1 cellular context compared by ENCODE assay signal in genomic region chr2:85951351-85952067, GRCh38.
A peak's percentile ranks its signal among the peaks of the same experiment; 100 is the strongest.
TF ChIP-seq lines count a peak whose summit lies in the region.

No MANE protein-coding gene starts in this region.

TF ChIP-seq in HepG2, 621 proteins besides CTCF, POLR2A, EP300 and RAD21 (continued from another document and continues in another):
- TF ChIP-seq ZBED4 (CRISPR knock-in tag; IDR thresholded peaks at IDR 0.05; ENCODE audit: borderline replicate concordance) (no peak), TOPORS (CRISPR knock-in tag; IDR thresholded peaks at IDR 0.05) (no peak), SMC3 (IDR thresholded peaks at IDR 0.05; ENCODE audit: low read length) (peak; percentile 10; the same call in 1 of the 2 replicates), ZNF572 (CRISPR knock-in tag; IDR thresholded peaks at IDR 0.05) (no peak), ZFP41 (CRISPR knock-in tag; IDR thresholded peaks at IDR 0.05; ENCODE audit: borderline replicate concordance) (no peak), CEBPG (CRISPR knock-in tag; IDR thresholded peaks at IDR 0.05) (peak; percentile 93), ZBTB25 (CRISPR knock-in tag; IDR thresholded peaks at IDR 0.05) (no peak), XBP1 (CRISPR knock-in tag; IDR thresholded peaks at IDR 0.05) (no peak), NRL (CRISPR knock-in tag; IDR thresholded peaks at IDR 0.05; ENCODE audit: borderline replicate concordance) (no peak), ZNF766 (CRISPR knock-in tag; IDR thresholded peaks at IDR 0.05; ENCODE audit: borderline replicate concordance) (no peak), ZMYM3 (CRISPR knock-in tag; IDR thresholded peaks at IDR 0.05) (0 out of 2 replicates have a peak, but pooled peaks have one; percentile 22), ZSCAN30 (CRISPR knock-in tag; IDR thresholded peaks at IDR 0.05) (no peak), SOX6 (IDR thresholded peaks at IDR 0.05) (no peak), SOX6 (CRISPR knock-in tag; IDR thresholded peaks at IDR 0.05) (no peak), NR2F1 (CRISPR knock-in tag; IDR thresholded peaks at IDR 0.05) (no peak), GATAD2A (CRISPR knock-in tag; IDR thresholded peaks at IDR 0.05) (peak; percentile 57), HOXD1 (CRISPR knock-in tag; IDR thresholded peaks at IDR 0.05) (no peak), KAT2B (IDR thresholded peaks at IDR 0.05; ENCODE audit: borderline replicate concordance, low read depth, low read length) (no peak), RCOR2 (CRISPR knock-in tag; IDR thresholded peaks at IDR 0.05) (no peak), HDAC2 (CRISPR knock-in tag; IDR thresholded peaks at IDR 0.05) (peak; percentile 33; the same call in 1 of the 2 replicates), ZNF629 (CRISPR knock-in tag; conservative IDR thresholded peaks at IDR 0.05) (0 out of 2 replicates have a peak, but pooled peaks have one; percentile 39), FOSL1 (CRISPR knock-in tag; IDR thresholded peaks at IDR 0.05; ENCODE audit: borderline replicate concordance) (no peak), SOX13 (IDR thresholded peaks at IDR 0.05) (no peak), SOX13 (CRISPR knock-in tag; conservative IDR thresholded peaks at IDR 0.05 in 1 of 2, IDR thresholded peaks at IDR 0.05 in 1 of 2) (peak in 1 of 2 experiments; percentile 16; a peak in 1 of 4 replicates), ZNF280B (CRISPR knock-in tag; IDR thresholded peaks at IDR 0.05; ENCODE audit: borderline replicate concordance) (no peak), RORA (CRISPR knock-in tag; IDR thresholded peaks at IDR 0.05) (no peak), FOXK1 (CRISPR knock-in tag; IDR thresholded peaks at IDR 0.05; ENCODE audit: borderline replicate concordance, low read depth) (peak; percentile 51; the same call in 1 of the 2 replicates), THAP11 (CRISPR knock-in tag; IDR thresholded peaks at IDR 0.05) (0 out of 2 replicates have a peak, but pooled peaks have one; percentile 21), ZNF768 (CRISPR knock-in tag; IDR thresholded peaks at IDR 0.05) (peak; percentile 51; the same call in 1 of the 2 replicates), NFKB2 (CRISPR knock-in tag; IDR thresholded peaks at IDR 0.05; ENCODE audit: borderline replicate concordance) (no peak), CEBPB (IDR thresholded peaks at IDR 0.05; ENCODE audit: borderline replicate concordance, low read depth, low read length) (peak; percentile 92), GLI4 (CRISPR knock-in tag; IDR thresholded peaks at IDR 0.05; ENCODE audit: borderline replicate concordance) (no peak), FOXJ3 (CRISPR knock-in tag; IDR thresholded peaks at IDR 0.05; ENCODE audit: borderline replicate concordance) (no peak), ATF7-NPFF (CRISPR knock-in tag; IDR thresholded peaks at IDR 0.05; ENCODE audit: low read depth) (no peak), THAP7 (CRISPR knock-in tag; IDR thresholded peaks at IDR 0.05) (no peak), MLLT10 (CRISPR knock-in tag; IDR thresholded peaks at IDR 0.05) (no peak), ZNF121 (CRISPR knock-in tag; IDR thresholded peaks at IDR 0.05) (no peak), IRF2 (CRISPR knock-in tag; IDR thresholded peaks at IDR 0.05) (no peak), SIX4 (CRISPR knock-in tag; IDR thresholded peaks at IDR 0.05) (no peak), SCMH1 (CRISPR knock-in tag; IDR thresholded peaks at IDR 0.05; ENCODE audit: borderline replicate concordance) (no peak), HOXA5 (CRISPR knock-in tag; IDR thresholded peaks at IDR 0.05) (no peak), ZNF124 (CRISPR knock-in tag; IDR thresholded peaks at IDR 0.05) (no peak), REXO4 (CRISPR knock-in tag; IDR thresholded peaks at IDR 0.05; ENCODE audit: borderline replicate concordance) (no peak), HCFC1 (IDR thresholded peaks at IDR 0.05; ENCODE audit: low read depth, low read length) (no peak), KLF11 (CRISPR knock-in tag; IDR thresholded peaks at IDR 0.05) (no peak), EZH2 (conservative IDR thresholded peaks at IDR 0.05; ENCODE audit: low read depth, low read length) (no peak), ZSCAN12 (CRISPR knock-in tag; IDR thresholded peaks at IDR 0.05) (no peak), ZNF33A (CRISPR knock-in tag; IDR thresholded peaks at IDR 0.05; ENCODE audit: borderline replicate concordance) (no peak)
- TF ChIP-seq, protein P1, sequence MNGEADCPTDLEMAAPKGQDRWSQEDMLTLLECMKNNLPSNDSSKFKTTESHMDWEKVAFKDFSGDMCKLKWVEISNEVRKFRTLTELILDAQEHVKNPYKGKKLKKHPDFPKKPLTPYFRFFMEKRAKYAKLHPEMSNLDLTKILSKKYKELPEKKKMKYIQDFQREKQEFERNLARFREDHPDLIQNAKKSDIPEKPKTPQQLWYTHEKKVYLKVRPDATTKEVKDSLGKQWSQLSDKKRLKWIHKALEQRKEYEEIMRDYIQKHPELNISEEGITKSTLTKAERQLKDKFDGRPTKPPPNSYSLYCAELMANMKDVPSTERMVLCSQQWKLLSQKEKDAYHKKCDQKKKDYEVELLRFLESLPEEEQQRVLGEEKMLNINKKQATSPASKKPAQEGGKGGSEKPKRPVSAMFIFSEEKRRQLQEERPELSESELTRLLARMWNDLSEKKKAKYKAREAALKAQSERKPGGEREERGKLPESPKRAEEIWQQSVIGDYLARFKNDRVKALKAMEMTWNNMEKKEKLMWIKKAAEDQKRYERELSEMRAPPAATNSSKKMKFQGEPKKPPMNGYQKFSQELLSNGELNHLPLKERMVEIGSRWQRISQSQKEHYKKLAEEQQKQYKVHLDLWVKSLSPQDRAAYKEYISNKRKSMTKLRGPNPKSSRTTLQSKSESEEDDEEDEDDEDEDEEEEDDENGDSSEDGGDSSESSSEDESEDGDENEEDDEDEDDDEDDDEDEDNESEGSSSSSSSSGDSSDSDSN (CRISPR knock-in tag; IDR thresholded peaks at IDR 0.05): peak; percentile 30; the same call in 1 of the 2 replicates
- TF ChIP-seq, protein P2, sequence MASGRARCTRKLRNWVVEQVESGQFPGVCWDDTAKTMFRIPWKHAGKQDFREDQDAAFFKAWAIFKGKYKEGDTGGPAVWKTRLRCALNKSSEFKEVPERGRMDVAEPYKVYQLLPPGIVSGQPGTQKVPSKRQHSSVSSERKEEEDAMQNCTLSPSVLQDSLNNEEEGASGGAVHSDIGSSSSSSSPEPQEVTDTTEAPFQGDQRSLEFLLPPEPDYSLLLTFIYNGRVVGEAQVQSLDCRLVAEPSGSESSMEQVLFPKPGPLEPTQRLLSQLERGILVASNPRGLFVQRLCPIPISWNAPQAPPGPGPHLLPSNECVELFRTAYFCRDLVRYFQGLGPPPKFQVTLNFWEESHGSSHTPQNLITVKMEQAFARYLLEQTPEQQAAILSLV (CRISPR knock-in tag; IDR thresholded peaks at IDR 0.05; ENCODE audit: borderline replicate concordance): no peak
- TF ChIP-seq, protein P3, sequence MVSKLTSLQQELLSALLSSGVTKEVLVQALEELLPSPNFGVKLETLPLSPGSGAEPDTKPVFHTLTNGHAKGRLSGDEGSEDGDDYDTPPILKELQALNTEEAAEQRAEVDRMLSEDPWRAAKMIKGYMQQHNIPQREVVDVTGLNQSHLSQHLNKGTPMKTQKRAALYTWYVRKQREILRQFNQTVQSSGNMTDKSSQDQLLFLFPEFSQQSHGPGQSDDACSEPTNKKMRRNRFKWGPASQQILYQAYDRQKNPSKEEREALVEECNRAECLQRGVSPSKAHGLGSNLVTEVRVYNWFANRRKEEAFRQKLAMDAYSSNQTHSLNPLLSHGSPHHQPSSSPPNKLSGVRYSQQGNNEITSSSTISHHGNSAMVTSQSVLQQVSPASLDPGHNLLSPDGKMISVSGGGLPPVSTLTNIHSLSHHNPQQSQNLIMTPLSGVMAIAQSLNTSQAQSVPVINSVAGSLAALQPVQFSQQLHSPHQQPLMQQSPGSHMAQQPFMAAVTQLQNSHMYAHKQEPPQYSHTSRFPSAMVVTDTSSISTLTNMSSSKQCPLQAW (CRISPR knock-in tag; IDR thresholded peaks at IDR 0.05): 0 out of 2 replicates have a peak, but pooled peaks have one; percentile 39
- TF ChIP-seq, protein P4, sequence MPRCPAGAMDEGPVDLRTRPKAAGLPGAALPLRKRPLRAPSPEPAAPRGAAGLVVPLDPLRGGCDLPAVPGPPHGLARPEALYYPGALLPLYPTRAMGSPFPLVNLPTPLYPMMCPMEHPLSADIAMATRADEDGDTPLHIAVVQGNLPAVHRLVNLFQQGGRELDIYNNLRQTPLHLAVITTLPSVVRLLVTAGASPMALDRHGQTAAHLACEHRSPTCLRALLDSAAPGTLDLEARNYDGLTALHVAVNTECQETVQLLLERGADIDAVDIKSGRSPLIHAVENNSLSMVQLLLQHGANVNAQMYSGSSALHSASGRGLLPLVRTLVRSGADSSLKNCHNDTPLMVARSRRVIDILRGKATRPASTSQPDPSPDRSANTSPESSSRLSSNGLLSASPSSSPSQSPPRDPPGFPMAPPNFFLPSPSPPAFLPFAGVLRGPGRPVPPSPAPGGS (CRISPR knock-in tag; IDR thresholded peaks at IDR 0.05): no peak
- TF ChIP-seq, protein P5, sequence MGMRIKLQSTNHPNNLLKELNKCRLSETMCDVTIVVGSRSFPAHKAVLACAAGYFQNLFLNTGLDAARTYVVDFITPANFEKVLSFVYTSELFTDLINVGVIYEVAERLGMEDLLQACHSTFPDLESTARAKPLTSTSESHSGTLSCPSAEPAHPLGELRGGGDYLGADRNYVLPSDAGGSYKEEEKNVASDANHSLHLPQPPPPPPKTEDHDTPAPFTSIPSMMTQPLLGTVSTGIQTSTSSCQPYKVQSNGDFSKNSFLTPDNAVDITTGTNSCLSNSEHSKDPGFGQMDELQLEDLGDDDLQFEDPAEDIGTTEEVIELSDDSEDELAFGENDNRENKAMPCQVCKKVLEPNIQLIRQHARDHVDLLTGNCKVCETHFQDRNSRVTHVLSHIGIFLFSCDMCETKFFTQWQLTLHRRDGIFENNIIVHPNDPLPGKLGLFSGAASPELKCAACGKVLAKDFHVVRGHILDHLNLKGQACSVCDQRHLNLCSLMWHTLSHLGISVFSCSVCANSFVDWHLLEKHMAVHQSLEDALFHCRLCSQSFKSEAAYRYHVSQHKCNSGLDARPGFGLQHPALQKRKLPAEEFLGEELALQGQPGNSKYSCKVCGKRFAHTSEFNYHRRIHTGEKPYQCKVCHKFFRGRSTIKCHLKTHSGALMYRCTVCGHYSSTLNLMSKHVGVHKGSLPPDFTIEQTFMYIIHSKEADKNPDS (CRISPR knock-in tag; IDR thresholded peaks at IDR 0.05): peak; percentile 89; the same call in 1 of the 2 replicates
